Comparison of ENCODE assay signal across 9 cellular contexts in the genomic region with DNA sequence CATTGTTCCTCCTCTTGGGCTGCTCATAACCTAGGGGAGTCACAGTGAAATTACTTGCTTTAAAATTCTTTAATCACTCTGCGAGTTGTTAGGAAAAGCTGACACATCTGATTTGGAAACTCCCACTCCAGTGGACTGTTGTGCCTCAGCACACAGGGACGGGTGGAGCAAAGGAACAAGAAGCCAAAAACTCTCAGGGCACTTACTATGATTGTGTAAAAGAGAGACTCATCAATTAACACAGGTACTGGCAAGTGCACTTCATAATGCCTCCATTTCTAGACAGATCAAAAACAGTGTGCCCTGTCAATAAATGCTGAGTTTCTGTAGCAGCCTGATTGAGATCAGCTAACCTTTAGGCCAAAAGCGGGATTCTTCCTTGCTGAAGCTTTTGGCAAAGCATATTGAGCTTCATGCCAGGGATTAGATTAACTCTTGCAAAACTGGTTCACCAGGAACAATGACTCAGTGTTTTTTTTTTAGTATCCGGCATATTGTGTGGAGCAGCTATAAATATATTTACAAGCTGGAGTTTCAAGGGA. TPM values are rescaled to one million over a fixed set of nuclear protein-coding genes. Genes with fewer than 3 reads are reported as not detected.
DNase-seq lines count a peak whose midpoint lies in the region; ATAC-seq and TF ChIP-seq lines count a peak whose summit lies in the region.
"Had no signal": no experiment of that assay in that cellular context is flagged by ENCODE, and none has a peak within 500 bp of the region (broad histone marks: within the 10 kb centered on the region; RNA-seq: fewer than 3 reads in every experiment).

No MANE protein-coding gene starts in this region.

- H3K9me3 ChIP-seq in MG63 (no peaks in the 10 kb centered on the region), breast epithelium (no peaks in the 10 kb centered on the region)

- no peak for TF ChIP-seq POLR2A in breast epithelium (IDR thresholded peaks at IDR 0.05)

- peaks cover 2 to 14% of the 10 kb centered on the region in 2 donors for H3K4me1 ChIP-seq in breast epithelium
- H3K4me1 ChIP-seq: parathyroid adenoma had no signal

- intact Hi-C loops in breast epithelium (cut with DNase I; ENCODE audit: low total_unique reads), result no loop called here
- intact Hi-C loops in left colon (cut with DNase I, micrococcal nuclease), result no loop called here

- TF ChIP-seq CTCF in breast epithelium (IDR thresholded peaks at IDR 0.05), result no peak

- H3K27me3 ChIP-seq in MG63 (no peaks in the 10 kb centered on the region), breast epithelium (no peaks in the 10 kb centered on the region)

- H3K27ac ChIP-seq in breast epithelium, result peak overlapping the region; percentile 65 to 83
- H3K27ac ChIP-seq: parathyroid adenoma had no signal

- H3K36me3 ChIP-seq in MG63 (no peaks in the 10 kb centered on the region), breast epithelium (no peaks in the 10 kb centered on the region)

- H3K4me3 ChIP-seq in MG63 (no peak overlapping the region), breast epithelium (no peak overlapping the region)

- peak; percentile 31 for DNase-seq in MG63
- no peak for DNase-seq in breast epithelium (ENCODE audit: low spot score in 2 of 2)
- DNase-seq in left colon, result no peak
- peak; percentile 44 for DNase-seq in ureter (ENCODE audit: low spot score)
- no peak for DNase-seq in NCI-H526 treated with DMSO at 0.1 percent for 48 hours (lab: John Stamatoyannopoulos, UW)
- no peak for DNase-seq in GOT3 (lab: John Stamatoyannopoulos, UW)
- no peak for DNase-seq in NCI-H510A treated with DMSO at 0.1 percent for 48 hours (lab: John Stamatoyannopoulos, UW)
- DNase-seq: NCI-H510A had no signal

- peak; percentile 51 for ATAC-seq in left colon

RNA-seq across cellular contexts. Expression of a gene that starts 55.9 kb away (rescaled TPM):
- total RNA-seq in MG63 (2014; rRNA removed; shearing (Covaris generic); ENCODE audit: low replicate concordance), result not detected in 2 replicates
- total RNA-seq in breast epithelium (under 1 TPM in 2 of 3 donors, not detected in 1; under 0.01 to 0.16 TPM), left colon (under 1 TPM; 0.28 to 0.40 TPM), ureter (3.5 TPM)

Comparison
In these comparisons a context has a peak if more than half of its experiments do, and no peak if none do; other contexts are left out.
1. DNase-seq: peak in MG63 (single experiment) and ureter (single experiment); none in breast epithelium (0 of 2), left colon (0 of 2), NCI-H526 treated with DMSO at 0.1 percent for 48 hours (single experiment), GOT3 (single experiment) and NCI-H510A treated with DMSO at 0.1 percent for 48 hours (single experiment).